16 cellular contexts compared by ENCODE assay signal in the genomic region with DNA sequence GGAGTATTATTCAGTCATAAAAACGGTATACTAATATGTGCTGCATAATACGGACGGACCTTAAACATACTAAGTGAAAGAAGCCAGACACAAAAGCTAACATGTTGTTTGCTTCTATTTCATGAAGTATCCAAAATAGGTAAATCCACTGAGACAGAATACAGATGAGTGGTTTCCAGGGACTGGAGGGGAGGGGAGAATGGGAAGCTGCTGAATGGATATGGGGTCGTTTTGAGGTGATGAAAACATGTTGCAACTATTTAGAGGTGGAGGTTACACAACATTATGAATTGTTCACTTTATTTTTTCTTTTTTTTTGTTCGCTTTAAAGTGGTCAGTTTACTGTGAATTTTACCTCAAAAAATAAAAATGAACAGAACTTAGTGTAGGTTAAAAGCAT. TPM values are rescaled to one million over a fixed set of nuclear protein-coding genes. Genes with fewer than 3 reads are reported as not detected.
A peak's percentile ranks its signal among the peaks of the same experiment; 100 is the strongest.
DNase-seq lines count a peak whose midpoint lies in the region; ATAC-seq and TF ChIP-seq lines count a peak whose summit lies in the region.
"Had no signal": no experiment of that assay in that cellular context is flagged by ENCODE, and none has a peak within 500 bp of the region (broad histone marks: within the 10 kb centered on the region; RNA-seq: fewer than 3 reads in every experiment).

No MANE protein-coding gene starts in this region.

- H3K4me3 ChIP-seq in fibroblast of pulmonary artery (replicated peaks; ENCODE audit: low read depth, low read length): no peak overlapping the region
- H3K4me3 ChIP-seq: cardiac muscle cell, esophagus squamous epithelium, lung had no signal

- no peak for TF ChIP-seq CTCF in activated CD8-positive, alpha-beta T cell treated with anti-CD3 and anti-CD28 coated beads for 36 hours (IDR thresholded peaks at IDR 0.05)
- TF ChIP-seq CTCF in fibroblast of pulmonary artery (IDR thresholded peaks at IDR 0.05; ENCODE audit: low read length, missing control alignments): no peak

- H3K9me3 Mint-ChIP-seq in stimulated activated naive CD8-positive, alpha-beta T cell treated with anti-CD3 and anti-CD28 coated beads, Interleukin-15, Interleukin-2, amounts not matched to agents 100 ng/mL and 50 ng/mL, for 24 hours: peaks cover 3% of the 10 kb centered on the region
- H3K9me3 Mint-ChIP-seq in stimulated activated naive CD8-positive, alpha-beta T cell treated with anti-CD3 and anti-CD28 coated beads, Interleukin-15, amount 100 ng/mL, for 72 hours: peaks cover 0 to 7% of the 10 kb centered on the region in 2 donors
- H3K9me3 Mint-ChIP-seq in activated CD8-positive, alpha-beta T cell treated with anti-CD3 and anti-CD28 coated beads for 36 hours: peaks cover 9% of the 10 kb centered on the region
- no peaks in the 10 kb centered on the region for H3K9me3 Mint-ChIP-seq in stimulated activated memory B cell treated with anti-CD40 and anti-IgM and Interleukin-4, amounts not matched to agents 10 μg/mL and 1 μg/mL and 100 μg/mL, for 72 hours
- H3K9me3 Mint-ChIP-seq: activated T-cell treated with anti-CD3 and anti-CD28 coated beads, Interleukin-2, amount 50 U/mL, for 4 hours had no signal

- intact Hi-C loops in activated CD8-positive, alpha-beta T cell treated with anti-CD3 and anti-CD28 coated beads for 36 hours (cut with micrococcal nuclease): no loop called here

- no peaks in the 10 kb centered on the region for H3K27me3 Mint-ChIP-seq in stimulated activated naive CD8-positive, alpha-beta T cell treated with anti-CD3 and anti-CD28 coated beads, Interleukin-15, Interleukin-2, amounts not matched to agents 100 ng/mL and 50 ng/mL, for 24 hours
- no peaks in the 10 kb centered on the region for H3K27me3 Mint-ChIP-seq in stimulated activated naive CD8-positive, alpha-beta T cell treated with anti-CD3 and anti-CD28 coated beads, Interleukin-15, amount 100 ng/mL, for 72 hours
- H3K27me3 Mint-ChIP-seq in activated CD8-positive, alpha-beta T cell treated with anti-CD3 and anti-CD28 coated beads for 36 hours: no peaks in the 10 kb centered on the region
- no peaks in the 10 kb centered on the region for H3K27me3 Mint-ChIP-seq in stimulated activated memory B cell treated with anti-CD40 and anti-IgM and Interleukin-4, amounts not matched to agents 10 μg/mL and 1 μg/mL and 100 μg/mL, for 72 hours

- H3K27ac Mint-ChIP-seq in stimulated activated naive CD8-positive, alpha-beta T cell treated with anti-CD3 and anti-CD28 coated beads, Interleukin-15, Interleukin-2, amounts not matched to agents 100 ng/mL and 50 ng/mL, for 24 hours: peak overlapping the region; percentile 84
- no peak overlapping the region for H3K27ac Mint-ChIP-seq in stimulated activated naive CD8-positive, alpha-beta T cell treated with anti-CD3 and anti-CD28 coated beads, Interleukin-15, amount 100 ng/mL, for 72 hours
- peak overlapping the region; percentile 78 for H3K27ac Mint-ChIP-seq in activated CD8-positive, alpha-beta T cell treated with anti-CD3 and anti-CD28 coated beads for 36 hours
- H3K27ac Mint-ChIP-seq in stimulated activated memory B cell treated with anti-CD40 and anti-IgM and Interleukin-4, amounts not matched to agents 10 μg/mL and 1 μg/mL and 100 μg/mL, for 72 hours: peak overlapping the region; percentile 46

- POLR2A ChIA-PET in activated CD8-positive, alpha-beta T cell treated with anti-CD3 and anti-CD28 coated beads for 36 hours (lab: Charles Lee): interaction anchor here (1.0 to 1.4 kb wide), 2 partner anchors 52 to 53 kb away, joined by 3 to 4 read pairs; a partner anchor contains a TSS

- CTCF ChIA-PET in activated CD8-positive, alpha-beta T cell treated with anti-CD3 and anti-CD28 coated beads for 36 hours (lab: Charles Lee): interaction anchor here (0.9 to 4.5 kb wide), 12 partner anchors 9 to 213 kb away, joined by 3 to 28 read pairs (median 6); no protein-coding TSS in a partner anchor

- no peak for ATAC-seq in stimulated activated naive CD8-positive, alpha-beta T cell treated with anti-CD3 and anti-CD28 coated beads, Interleukin-15, amount 100 ng/mL, for 72 hours
- no peak for ATAC-seq in activated CD8-positive, alpha-beta T cell treated with anti-CD3 and anti-CD28 coated beads for 36 hours
- ATAC-seq in stimulated activated memory B cell treated with anti-CD40 and anti-IgM and Interleukin-4, amounts not matched to agents 10 μg/mL and 1 μg/mL and 100 μg/mL, for 72 hours: no peak
- ATAC-seq in HG03175 (IDR thresholded peaks at IDR 0.05; ENCODE audit: unreplicated experiment): no peak

- H3K4me1 Mint-ChIP-seq in stimulated activated naive CD8-positive, alpha-beta T cell treated with anti-CD3 and anti-CD28 coated beads, Interleukin-15, Interleukin-2, amounts not matched to agents 100 ng/mL and 50 ng/mL, for 24 hours (ENCODE audit: low read depth): peaks cover 61% of the 10 kb centered on the region
- H3K4me1 Mint-ChIP-seq in stimulated activated naive CD8-positive, alpha-beta T cell treated with anti-CD3 and anti-CD28 coated beads, Interleukin-15, amount 100 ng/mL, for 72 hours: peaks cover 53% of the 10 kb centered on the region
- peaks cover 53% of the 10 kb centered on the region for H3K4me1 Mint-ChIP-seq in activated CD8-positive, alpha-beta T cell treated with anti-CD3 and anti-CD28 coated beads for 36 hours (ENCODE audit: low read depth)
- peaks cover 64% of the 10 kb centered on the region for H3K4me1 Mint-ChIP-seq in stimulated activated memory B cell treated with anti-CD40 and anti-IgM and Interleukin-4, amounts not matched to agents 10 μg/mL and 1 μg/mL and 100 μg/mL, for 72 hours

- H3K4me3 Mint-ChIP-seq in stimulated activated naive CD8-positive, alpha-beta T cell treated with anti-CD3 and anti-CD28 coated beads, Interleukin-15, Interleukin-2, amounts not matched to agents 100 ng/mL and 50 ng/mL, for 24 hours: no peak overlapping the region
- no peak overlapping the region for H3K4me3 Mint-ChIP-seq in stimulated activated naive CD8-positive, alpha-beta T cell treated with anti-CD3 and anti-CD28 coated beads, Interleukin-15, amount 100 ng/mL, for 72 hours
- no peak overlapping the region for H3K4me3 Mint-ChIP-seq in activated CD8-positive, alpha-beta T cell treated with anti-CD3 and anti-CD28 coated beads for 36 hours
- no peak overlapping the region for H3K4me3 Mint-ChIP-seq in stimulated activated memory B cell treated with anti-CD40 and anti-IgM and Interleukin-4, amounts not matched to agents 10 μg/mL and 1 μg/mL and 100 μg/mL, for 72 hours
- H3K4me3 Mint-ChIP-seq: activated T-cell treated with anti-CD3 and anti-CD28 coated beads, Interleukin-2, amount 50 U/mL, for 4 hours had no signal

- H3K36me3 Mint-ChIP-seq in stimulated activated naive CD8-positive, alpha-beta T cell treated with anti-CD3 and anti-CD28 coated beads, Interleukin-15, Interleukin-2, amounts not matched to agents 100 ng/mL and 50 ng/mL, for 24 hours (ENCODE audit: low read depth): peaks cover 35% of the 10 kb centered on the region
- H3K36me3 Mint-ChIP-seq in activated CD8-positive, alpha-beta T cell treated with anti-CD3 and anti-CD28 coated beads for 36 hours (ENCODE audit: low read depth): peaks cover 24% of the 10 kb centered on the region
- peaks cover 36% of the 10 kb centered on the region for H3K36me3 Mint-ChIP-seq in stimulated activated memory B cell treated with anti-CD40 and anti-IgM and Interleukin-4, amounts not matched to agents 10 μg/mL and 1 μg/mL and 100 μg/mL, for 72 hours

- no peak for DNase-seq in stimulated activated naive CD8-positive, alpha-beta T cell treated with anti-CD3 and anti-CD28 coated beads, Interleukin-15, amount 100 ng/mL, for 72 hours
- no peak for DNase-seq in activated CD8-positive, alpha-beta T cell treated with anti-CD3 and anti-CD28 coated beads for 36 hours
- DNase-seq in fibroblast of pulmonary artery (ENCODE audit: low read depth): peak; percentile 24
- no peak for DNase-seq in cortex of kidney (lab: John Stamatoyannopoulos, UW)
- DNase-seq in effector CD4-positive, alpha-beta T cell: no peak
- DNase-seq: COR-L47; esophagus squamous epithelium; NCI-H1092; NCI-H2081; stimulated activated CD8-positive, alpha-beta memory T cell treated with anti-CD3 and anti-CD28 coated beads, Interleukin-4, amount 100 ng/mL, for 48 hours had no signal

RNA-seq across cellular contexts. Expression of a gene that starts 52.9 kb away (rescaled TPM):
- total RNA-seq in activated CD8-positive, alpha-beta T cell treated with anti-CD3 and anti-CD28 coated beads for 36 hours: 100 to 1,000 TPM in 1 of 2 experiments, 10 to 100 TPM in 1; 89.5 to 102 TPM

Comparison
In these comparisons a context has a peak if more than half of its experiments do, and no peak if none do; other contexts are left out.
1. H3K27ac Mint-ChIP-seq: peak in stimulated activated naive CD8-positive, alpha-beta T cell treated with anti-CD3 and anti-CD28 coated beads, Interleukin-15, Interleukin-2, amounts not matched to agents 100 ng/mL and 50 ng/mL, for 24 hours (single experiment), activated CD8-positive, alpha-beta T cell treated with anti-CD3 and anti-CD28 coated beads for 36 hours (single experiment) and stimulated activated memory B cell treated with anti-CD40 and anti-IgM and Interleukin-4, amounts not matched to agents 10 μg/mL and 1 μg/mL and 100 μg/mL, for 72 hours (single experiment); none in stimulated activated naive CD8-positive, alpha-beta T cell treated with anti-CD3 and anti-CD28 coated beads, Interleukin-15, amount 100 ng/mL, for 72 hours (0 of 2).